Comparison of ENCODE assay signal across 30 cellular contexts in the genomic region with DNA sequence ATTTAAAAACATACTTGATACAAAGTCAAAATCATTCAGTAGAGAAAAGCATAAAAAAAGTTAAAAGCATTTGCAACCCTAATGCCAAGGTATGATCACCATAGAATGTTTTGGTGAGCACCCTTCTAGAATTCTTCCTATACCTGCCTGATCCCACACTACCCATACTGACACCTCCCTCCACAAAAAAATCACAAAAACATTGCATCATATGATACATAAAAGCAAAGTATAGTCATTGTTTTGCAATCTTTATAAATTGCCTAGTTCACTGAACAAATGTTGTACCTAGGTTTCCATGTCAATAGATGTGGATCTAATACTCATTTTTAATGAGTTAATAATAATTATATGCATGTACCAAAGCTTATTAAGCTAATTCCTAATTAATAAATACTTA. TPM values are rescaled to one million over a fixed set of nuclear protein-coding genes. Genes with fewer than 3 reads are reported as not detected.
"Had no signal": no experiment of that assay in that cellular context is flagged by ENCODE, and none has a peak within 500 bp of the region (broad histone marks: within the 10 kb centered on the region; RNA-seq: fewer than 3 reads in every experiment).

No MANE protein-coding gene starts in this region.

- H3K9me3 ChIP-seq: ascending aorta had no signal

- H3K4me3 ChIP-seq: ascending aorta had no signal

- H3K27ac ChIP-seq: ascending aorta, WERI-Rb-1 had no signal

- H3K4me1 ChIP-seq: ascending aorta had no signal

- H3K36me3 ChIP-seq: ascending aorta, WERI-Rb-1 had no signal

- H3K27me3 ChIP-seq: ascending aorta had no signal

- DNase-seq: activated CD4-positive, alpha-beta memory T cell treated with anti-CD3 and anti-CD28 coated beads, Interleukin-2, amount 10 ng/mL, durations not matched to agents 7 days and 5 days; activated CD4-positive, alpha-beta T cell treated with anti-CD3 and anti-CD28 coated beads for 1 hour; activated CD4-positive, alpha-beta T cell treated with anti-CD3 and anti-CD28 coated beads for 36 hours; activated CD4-positive, alpha-beta T cell treated with anti-CD3 and anti-CD28 coated beads for 48 hours; activated CD4-positive, alpha-beta T cell treated with anti-CD3 and anti-CD28 coated beads, Interleukin-2, amount 10 ng/mL, durations not matched to agents 7 days and 5 days; activated CD4-positive, alpha-beta T cell treated with anti-CD3 and anti-CD28 coated beads, Interleukin-2, amount 50 U/mL, for 48 hours; activated CD4-positive, CD25-positive, alpha-beta regulatory T cell; activated CD8-positive, alpha-beta memory T cell treated with anti-CD3 and anti-CD28 coated beads for 24 hours; activated CD8-positive, alpha-beta memory T cell treated with anti-CD3 and anti-CD28 coated beads, Interleukin-2, amount 10 ng/mL, durations not matched to agents 7 days and 5 days; activated CD8-positive, alpha-beta memory T cell treated with anti-CD3 and anti-CD28 coated beads, Interleukin-2, amount 50 U/mL, for 48 hours; activated CD8-positive, alpha-beta T cell treated with anti-CD3 and anti-CD28 coated beads, Interleukin-2, amount 10 ng/mL, durations not matched to agents 7 days and 5 days; activated effector memory CD4-positive, alpha-beta T cell treated with Interleukin-2 at 50 U/mL for 16 hours; activated gamma-delta T cell; activated naive CD4-positive, alpha-beta T cell treated with anti-CD3 and anti-CD28 coated beads, Interleukin-2, amount 10 ng/mL, durations not matched to agents 7 days and 5 days; activated naive CD4-positive, alpha-beta T cell treated with Interleukin-2 at 50 U/mL for 16 hours; activated naive CD8-positive, alpha-beta T cell treated with anti-CD3 and anti-CD28 coated beads, Interleukin-2, amount 10 ng/mL, durations not matched to agents 7 days and 5 days; activated naive CD8-positive, alpha-beta T cell treated with anti-CD3 and anti-CD28 coated beads, Interleukin-2, amount 50 U/mL, for 24 hours; activated T-cell treated with anti-CD3 and anti-CD28 coated beads, Interleukin-2, amount 50 U/mL, for 24 hours; activated T-cell treated with anti-CD3 and anti-CD28 coated beads, Interleukin-2, amount 50 U/mL, for 48 hours; amygdala; anterior cingulate cortex; central memory CD4-positive, alpha-beta T cell; T-helper 1 cell; T-helper 2 cell; T-helper 9 cell; WERI-Rb-1 had no signal

- ATAC-seq: activated CD4-positive, alpha-beta T cell treated with anti-CD3 and anti-CD28 coated beads for 36 hours; activated CD4-positive, CD25-positive, alpha-beta regulatory T cell treated with anti-CD3 and anti-CD28 coated beads, Interleukin-2, amount 50 U/mL, for 24 hours; activated CD8-positive, alpha-beta memory T cell treated with anti-CD3 and anti-CD28 coated beads, Interleukin-2, amount 10 ng/mL, durations not matched to agents 7 days and 5 days; activated CD8-positive, alpha-beta T cell treated with anti-CD3 and anti-CD28 coated beads, Interleukin-2, amount 10 ng/mL, durations not matched to agents 7 days and 5 days; activated naive CD8-positive, alpha-beta T cell treated with anti-CD3 and anti-CD28 coated beads, Interleukin-2, amount 50 U/mL, for 24 hours; WTC11 had no signal

RNA-seq across cellular contexts. Expression of a gene that starts 54.1 kb away (rescaled TPM):
- total RNA-seq: ascending aorta, cardiac septum had no signal
